Comparison of ENCODE assay signal across 2 cellular contexts in genomic region chr3:120066634-120067033, GRCh38.
TF ChIP-seq lines count a peak whose summit lies in the region.

No MANE protein-coding gene starts in this region.

TF ChIP-seq in GM12878, 131 proteins besides CTCF, POLR2A, EP300 and RAD21:
- TF ChIP-seq ESRRA (IDR thresholded peaks at IDR 0.05; ENCODE audit: low read length), result no peak
- peak; percentile 63 for TF ChIP-seq ZBTB40 (IDR thresholded peaks at IDR 0.05; ENCODE audit: borderline replicate concordance)
- TF ChIP-seq SREBF1 (IDR thresholded peaks at IDR 0.05; ENCODE audit: low read length), result no peak
- no peak for TF ChIP-seq HDAC6 (IDR thresholded peaks at IDR 0.05; ENCODE audit: unreplicated experiment)
- no peak for TF ChIP-seq POLR2AphosphoS5 (IDR thresholded peaks at IDR 0.05; ENCODE audit: low read length)
- TF ChIP-seq ATF3 (IDR thresholded peaks at IDR 0.05; ENCODE audit: borderline replicate concordance, extremely low read depth, low read depth, low read length), result no peak
- no peak for TF ChIP-seq CREB1 (IDR thresholded peaks at IDR 0.05; ENCODE audit: low read depth)
- TF ChIP-seq ETV6 (conservative IDR thresholded peaks at IDR 0.05 in 1 of 2, IDR thresholded peaks at IDR 0.05 in 1 of 2; ENCODE audit: borderline replicate concordance in 1 of 2, low read depth in 1 of 2), result no peak

TF ChIP-seq in K562, 482 proteins besides CTCF, POLR2A, EP300 and RAD21:
- TF ChIP-seq ZBTB40 (IDR thresholded peaks at IDR 0.05) (peak; percentile 75), ZBTB40 (CRISPR knock-in tag; IDR thresholded peaks at IDR 0.05) (no peak), PBX2 (CRISPR knock-in tag; IDR thresholded peaks at IDR 0.05; ENCODE audit: low read depth) (no peak), PBX2 (tag; conservative IDR thresholded peaks at IDR 0.05; ENCODE audit: low read depth) (no peak)
TF ChIP-seq in K562: peak in this region for 1.
